1 cellular context compared by ENCODE assay signal in genomic region chr1:151909167-151910149, GRCh38.
TF ChIP-seq lines count a peak whose summit lies in the region.

Gene THEM4, minus strand, starts transcription at chr1:151909511. Its CDS starts 53 bp downstream, at chr1:151909458.

TF ChIP-seq in GM12878, 131 proteins besides CTCF, POLR2A, EP300 and RAD21 (continued from another document and continues in another):
- TF ChIP-seq ZBTB40 (IDR thresholded peaks at IDR 0.05; ENCODE audit: borderline replicate concordance): peak; percentile 96
- peak; percentile 16; the same call in 1 of the 2 replicates for TF ChIP-seq MEF2A (IDR thresholded peaks at IDR 0.05; ENCODE audit: insufficient read depth, low read depth, low read length)
- peak; percentile 76 for TF ChIP-seq MLLT1 (IDR thresholded peaks at IDR 0.05)
- peak; percentile 79 for TF ChIP-seq POLR2AphosphoS5 (IDR thresholded peaks at IDR 0.05; ENCODE audit: low read length)
- TF ChIP-seq RELA (IDR thresholded peaks at IDR 0.05; ENCODE audit: borderline replicate concordance, partially characterized antibody): peak; percentile 45
- no peak for TF ChIP-seq ZBTB4 (CRISPR knock-in tag; IDR thresholded peaks at IDR 0.05)
- peak; percentile 44; the same call in 1 of the 2 replicates for TF ChIP-seq TCF12 (IDR thresholded peaks at IDR 0.05; ENCODE audit: low read depth, low read length)
- no peak for TF ChIP-seq USF1 (IDR thresholded peaks at IDR 0.05; ENCODE audit: borderline replicate concordance, extremely low read length, insufficient read depth, low read depth, low read length)
- TF ChIP-seq WRNIP1 (IDR thresholded peaks at IDR 0.05; ENCODE audit: borderline replicate concordance, low read depth, low read length): no peak
- TF ChIP-seq SREBF1 (IDR thresholded peaks at IDR 0.05; ENCODE audit: low read length): peak; percentile 19; the same call in 1 of the 2 replicates
- peak; percentile 23; the same call in 1 of the 2 replicates for TF ChIP-seq PAX5 (IDR thresholded peaks at IDR 0.05; ENCODE audit: borderline replicate concordance, low read depth, low read length)
- no peak for TF ChIP-seq YBX1 (IDR thresholded peaks at IDR 0.05)
- TF ChIP-seq ATF7 (IDR thresholded peaks at IDR 0.05; ENCODE audit: low read depth): peak; percentile 31; the same call in 1 of the 2 replicates
- TF ChIP-seq PBX3 (IDR thresholded peaks at IDR 0.05; ENCODE audit: insufficient replicate concordance, low read depth, low read length): peak; percentile 31
- TF ChIP-seq REST (IDR thresholded peaks at IDR 0.05; ENCODE audit: low read depth, low read length): no peak
- peak; percentile 75 for TF ChIP-seq NR2C1 (IDR thresholded peaks at IDR 0.05)
- TF ChIP-seq SMARCA5 (IDR thresholded peaks at IDR 0.05): peak; percentile 79; the same call in 1 of the 2 replicates
- TF ChIP-seq EGR1 (IDR thresholded peaks at IDR 0.05; ENCODE audit: borderline replicate concordance in 1 of 2, low read depth in 2 of 2, low read length in 2 of 2): no peak; a peak in 1 of 3 replicates
- 0 out of 2 replicates have a peak, but pooled peaks have one; percentile 15 for TF ChIP-seq PKNOX1 (IDR thresholded peaks at IDR 0.05)
- no peak for TF ChIP-seq HDAC2 (IDR thresholded peaks at IDR 0.05)
- 0 out of 2 replicates have a peak, but pooled peaks have one; percentile 47 for TF ChIP-seq ZNF207 (IDR thresholded peaks at IDR 0.05; ENCODE audit: borderline replicate concordance)
- TF ChIP-seq TAF1 (IDR thresholded peaks at IDR 0.05; ENCODE audit: borderline replicate concordance, low read depth, low read length): peak; percentile 91
- TF ChIP-seq IRF5 (IDR thresholded peaks at IDR 0.05; ENCODE audit: borderline replicate concordance): no peak
- TF ChIP-seq YY1 (IDR thresholded peaks at IDR 0.05; ENCODE audit: low read depth, low read length): peak; percentile 87
- peak; percentile 68; the same call in 1 of the 2 replicates for TF ChIP-seq MAX (IDR thresholded peaks at IDR 0.05; ENCODE audit: low read depth, low read length)
- no peak for TF ChIP-seq NFIC (IDR thresholded peaks at IDR 0.05; ENCODE audit: low read depth, low read length)
- no peak for TF ChIP-seq SKIL (IDR thresholded peaks at IDR 0.05; ENCODE audit: low read depth, poor library complexity, severe bottlenecking)
- no peak for TF ChIP-seq PAX8 (IDR thresholded peaks at IDR 0.05)
- TF ChIP-seq ZNF274 (IDR thresholded peaks at IDR 0.05; ENCODE audit: insufficient read depth, insufficient read length): no peak
- TF ChIP-seq IKZF1 (conservative IDR thresholded peaks at IDR 0.05): peak; percentile 83
- no peak for TF ChIP-seq SREBF2 (IDR thresholded peaks at IDR 0.05; ENCODE audit: low read length)
- TF ChIP-seq RB1 (IDR thresholded peaks at IDR 0.05; ENCODE audit: borderline replicate concordance): no peak
- peak; percentile 85 for TF ChIP-seq CBFB (IDR thresholded peaks at IDR 0.05; ENCODE audit: low read depth)
- TF ChIP-seq ASH2L (IDR thresholded peaks at IDR 0.05; ENCODE audit: borderline replicate concordance, low read depth): no peak
- peak; percentile 85; the same call in 1 of the 2 replicates for TF ChIP-seq PML (IDR thresholded peaks at IDR 0.05; ENCODE audit: low read length)
- TF ChIP-seq USF2 (IDR thresholded peaks at IDR 0.05; ENCODE audit: borderline replicate concordance, low read depth, low read length): no peak; the same call in 1 of the 2 replicates
- peak in 1 of 2 experiments; percentile 51; a peak in 1 of 4 replicates for TF ChIP-seq IKZF2 (IDR thresholded peaks at IDR 0.05)
